In the genomic region with DNA sequence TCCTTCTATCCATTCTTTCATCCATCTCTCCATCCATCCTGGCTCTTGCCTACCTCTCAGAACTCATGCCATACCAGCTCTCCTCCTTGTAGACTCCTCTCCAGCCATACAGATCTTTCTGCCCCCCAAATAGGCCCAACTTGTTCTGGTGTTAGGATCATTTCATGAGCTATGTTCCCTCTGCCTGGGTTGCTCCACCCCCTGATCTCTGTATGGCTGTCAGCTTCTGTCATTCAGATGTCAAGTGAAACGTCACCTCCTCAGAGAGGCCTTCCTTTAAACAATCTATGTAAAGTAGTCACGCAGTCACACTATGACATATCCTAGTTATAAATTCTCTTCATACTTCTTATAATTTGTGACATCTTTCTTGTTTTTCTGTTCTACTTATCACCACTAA, we compare ENCODE assay signal across 25 cellular contexts. TPM values are rescaled to one million over a fixed set of nuclear protein-coding genes. Genes with fewer than 3 reads are reported as not detected.
DNase-seq lines count a peak whose midpoint lies in the region; ATAC-seq, FAIRE-seq and TF ChIP-seq lines count a peak whose summit lies in the region.
"Had no signal": no experiment of that assay in that cellular context is flagged by ENCODE, and none has a peak within 500 bp of the region (broad histone marks: within the 10 kb centered on the region; RNA-seq: fewer than 3 reads in every experiment).

No MANE protein-coding gene starts in this region.

- H3K14ac ChIP-seq in IMR-90 (replicated peaks; ENCODE audit: low read depth, low read length) (no peak overlapping the region), H1 (ENCODE audit: insufficient read length) (no peak overlapping the region)

- H3K27ac ChIP-seq in IMR-90 (ENCODE audit: insufficient read depth, low read length) (no peak overlapping the region), H1 (ENCODE audit: low read depth, low read length) (no peak overlapping the region), mesendoderm (ENCODE audit: low read depth, low read length) (no peak overlapping the region), lower lobe of right lung (no peak overlapping the region), pancreas (no peak overlapping the region)
- H3K27ac ChIP-seq: SK-N-MC had no signal

- H2AK9ac ChIP-seq in IMR-90 (replicated peaks; ENCODE audit: low read depth, low read length, poor library complexity) = no peak overlapping the region

- WGBS in IMR-90 (ENCODE audit: extremely low coverage in 2 of 2, insufficient read length in 1 of 2), 2 experiments = no CpG with 5 or more reads among the region's 2 CpGs
- 76% methylated on average over 2 of the region's 2 CpGs; no CpG with 5 or more reads in 1 of the 2 experiments for WGBS in H1 (ENCODE audit: extremely low coverage in 1 of 2, insufficient coverage in 1 of 2, insufficient read length in 1 of 2, insufficient replicate concordance in 2 of 2, low coverage in 1 of 2, low lambda C conversion rate in 2 of 2, missing lambda C conversion rate in 1 of 2), 2 experiments
- WGBS in mesendoderm (ENCODE audit: extremely low coverage, insufficient coverage, low lambda C conversion rate) = no CpG with 5 or more reads among the region's 2 CpGs
- WGBS in pancreas, 2 donors = 78 to 85% methylated on average over 2 of the region's 2 CpGs

- POLR2A ChIA-PET in IMR-90 (lab: Charles Lee; ENCODE audit: unreplicated experiment) (no interaction called here), H1 (lab: Charles Lee; ENCODE audit: partially characterized antibody) (interaction anchor here (0.8 kb wide), 1 partner anchor 115 kb away, joined by 3 read pairs; no protein-coding TSS in a partner anchor)

- DNase-seq in IMR-90 (no peak), H1 (ENCODE audit: low read depth in 1 of 2, low spot score in 2 of 2) (no peak), mesendoderm (peak; percentile 41), RCC 7860 (ENCODE audit: low spot score) (no peak), lower lobe of right lung (no peak), occipital lobe (lab: John Stamatoyannopoulos, UW) (no peak), pancreas (no peak)
- DNase-seq: Calu3; CD4-positive, alpha-beta T cell; DMS53; EL; NCI-H1105 treated with DMSO at 0.1 percent for 48 hours; NCI-H1694 treated with DMSO at 0.1 percent for 48 hours; NCI-H510A; NCI-H748 treated with DMSO at 0.1 percent for 48 hours; SHP77 had no signal

- in situ Hi-C loops in IMR-90 (cut with MboI; ENCODE audit: low sequenced_read_pairs) = loop anchor here (25.0 kb wide), 1 partner anchor 1023 kb away; no protein-coding TSS in a partner anchor

- H3K27me3 ChIP-seq in IMR-90 (ENCODE audit: control insufficient read depth, insufficient read depth, low read length) = no peaks in the 10 kb centered on the region
- no peaks in the 10 kb centered on the region for H3K27me3 ChIP-seq in H1 (replicated peaks in 1 of 4; ENCODE audit: control insufficient read depth in 3 of 4, extremely low read depth in 1 of 4, insufficient read depth in 3 of 4, low read length in 3 of 4)
- H3K27me3 ChIP-seq in mesendoderm (ENCODE audit: insufficient read depth, low read length, poor library complexity) = no peaks in the 10 kb centered on the region
- no peaks in the 10 kb centered on the region for H3K27me3 ChIP-seq in lower lobe of right lung (ENCODE audit: low read depth)
- no peaks in the 10 kb centered on the region for H3K27me3 ChIP-seq in pancreas

- no peak overlapping the region for H2BK20ac ChIP-seq in IMR-90 (ENCODE audit: low read depth, low read length)
- H2BK20ac ChIP-seq in H1 (ENCODE audit: low read length) = no peak overlapping the region

- intact Hi-C loops in IMR-90 (cut with micrococcal nuclease) (loop anchor here (10.0 kb wide), 1 partner anchor 1211 kb away; no protein-coding TSS in a partner anchor), lower lobe of right lung (cut with DNase I) (no loop called here), pancreas (cut with DNase I) (loop anchor here in 1 of 3 donors (10.0 kb wide), 1 partner anchor 1031 kb away; no protein-coding TSS in a partner anchor)

- H3K9me1 ChIP-seq in IMR-90 (ENCODE audit: insufficient read depth, low read length) = no peaks in the 10 kb centered on the region

- H3K4me1 ChIP-seq in IMR-90 (ENCODE audit: control insufficient read depth, insufficient read depth, low read length) (no peaks in the 10 kb centered on the region), H1 (replicated peaks in 1 of 4; ENCODE audit: control insufficient read depth in 3 of 4, insufficient read depth in 4 of 4, low read length in 3 of 4) (no peaks in the 10 kb centered on the region), mesendoderm (ENCODE audit: control insufficient read depth, low read depth, low read length) (no peaks in the 10 kb centered on the region), lower lobe of right lung (no peaks in the 10 kb centered on the region), pancreas (no peaks in the 10 kb centered on the region)

- H3K79me1 ChIP-seq in IMR-90 (ENCODE audit: low read depth in 1 of 2, low read length in 2 of 2) (no peaks in the 10 kb centered on the region), H1 (ENCODE audit: low read depth, low read length) (no peaks in the 10 kb centered on the region), mesendoderm (ENCODE audit: low read length) (no peaks in the 10 kb centered on the region)

- TF ChIP-seq RAD21 in IMR-90 (IDR thresholded peaks at IDR 0.05; ENCODE audit: low read length) (no peak), H1 (IDR thresholded peaks at IDR 0.05 in 1 of 2, conservative IDR thresholded peaks at IDR 0.05 in 1 of 2; ENCODE audit: low read depth in 2 of 2, low read length in 2 of 2) (no peak)

- H2BK5ac ChIP-seq in IMR-90 (ENCODE audit: low read depth, low read length, poor library complexity, severe bottlenecking) = peak overlapping the region; percentile 17
- H2BK5ac ChIP-seq in H1 (ENCODE audit: low read depth, low read length) = no peak overlapping the region
- H2BK5ac ChIP-seq in mesendoderm (ENCODE audit: low read length) = no peak overlapping the region

- H3K23ac ChIP-seq in IMR-90 (ENCODE audit: low read depth, low read length) (no peak overlapping the region), H1 (ENCODE audit: insufficient read length) (no peak overlapping the region), mesendoderm (ENCODE audit: low read length) (no peak overlapping the region)

- H3K4me2 ChIP-seq in IMR-90 (ENCODE audit: low read depth, low read length) = no peak overlapping the region
- no peak overlapping the region for H3K4me2 ChIP-seq in H1 (ENCODE audit: insufficient read depth in 1 of 2, low read depth in 2 of 2, low read length in 2 of 2)
- no peak overlapping the region for H3K4me2 ChIP-seq in mesendoderm (ENCODE audit: low read length)

- H2BK12ac ChIP-seq in H1 (ENCODE audit: low read depth, low read length) = no peak overlapping the region

- dilution Hi-C loops in IMR-90 (cut with HindIII; ENCODE audit: low sequenced_read_pairs, unreplicated experiment) = no loop called here

- H4K91ac ChIP-seq in IMR-90 (ENCODE audit: insufficient read depth, low read depth, low read length) (no peak overlapping the region), H1 (replicated peaks; ENCODE audit: insufficient read length, low read length) (no peak overlapping the region)

- no TSS peak for BruUV-seq in IMR-90 (replicated peaks; lab: Mats Ljungman, UMichigan)

- no peak for TF ChIP-seq POLR2A in IMR-90 (IDR thresholded peaks at IDR 0.05; ENCODE audit: low read depth, low read length)
- no peak for TF ChIP-seq POLR2A in H1 (IDR thresholded peaks at IDR 0.05; ENCODE audit: control extremely low read depth in 1 of 2, low read depth in 2 of 2, low read length in 2 of 2)

- H3K79me2 ChIP-seq in H1 (ENCODE audit: control insufficient read depth in 1 of 2, insufficient read depth in 2 of 2, low read length in 2 of 2) = no peaks in the 10 kb centered on the region
- no peaks in the 10 kb centered on the region for H3K79me2 ChIP-seq in mesendoderm (ENCODE audit: control insufficient read depth, insufficient read depth, low read length)

- no peak overlapping the region for H4K5ac ChIP-seq in IMR-90 (ENCODE audit: low read depth, low read length)
- no peak overlapping the region for H4K5ac ChIP-seq in H1 (ENCODE audit: insufficient read length, low read depth, low read length)
- H4K5ac ChIP-seq in mesendoderm (ENCODE audit: low read length) = no peak overlapping the region

- ATAC-seq in GM19395 (IDR thresholded peaks at IDR 0.05; ENCODE audit: unreplicated experiment) (peak; percentile 36), IMR-90 (ENCODE audit: low read depth) (no peak), lower lobe of right lung (no peak), pancreas (no peak)

- no peak overlapping the region for H3K9ac ChIP-seq in IMR-90 (ENCODE audit: low read depth, low read length)
- H3K9ac ChIP-seq in H1 (replicated peaks in 1 of 4; ENCODE audit: extremely low read depth in 1 of 4, low read depth in 3 of 4, low read length in 3 of 4) = no peak overlapping the region
- no peak overlapping the region for H3K9ac ChIP-seq in mesendoderm (ENCODE audit: low read length)

- H3K18ac ChIP-seq in IMR-90 (ENCODE audit: low read depth, low read length) (no peak overlapping the region), H1 (ENCODE audit: extremely low read depth, low read length) (no peak overlapping the region), mesendoderm (ENCODE audit: low read length) (no peak overlapping the region)

- no peak overlapping the region for H2AFZ ChIP-seq in IMR-90 (replicated peaks; ENCODE audit: low read length, poor library complexity)
- no peak overlapping the region for H2AFZ ChIP-seq in H1 (ENCODE audit: low read length)

- H3K36me3 ChIP-seq in IMR-90 (ENCODE audit: control insufficient read depth, insufficient read depth, low read length) = no peaks in the 10 kb centered on the region
- H3K36me3 ChIP-seq in H1 (ENCODE audit: control insufficient read depth in 2 of 4, insufficient read depth in 4 of 4, low read length in 3 of 4) = no peaks in the 10 kb centered on the region
- H3K36me3 ChIP-seq in mesendoderm (ENCODE audit: control insufficient read depth, insufficient read depth, low read length) = no peaks in the 10 kb centered on the region
- H3K36me3 ChIP-seq in lower lobe of right lung = no peaks in the 10 kb centered on the region
- H3K36me3 ChIP-seq in pancreas = no peaks in the 10 kb centered on the region

- no peaks in the 10 kb centered on the region for H4K20me1 ChIP-seq in IMR-90 (ENCODE audit: insufficient read depth, low read length)
- H4K20me1 ChIP-seq in H1 (replicated peaks in 1 of 2; ENCODE audit: control insufficient read depth in 1 of 2, insufficient read depth in 2 of 2, low read length in 2 of 2) = no peaks in the 10 kb centered on the region

- no peak overlapping the region for H3K4me3 ChIP-seq in IMR-90 (ENCODE audit: insufficient read depth, low read depth, low read length)
- H3K4me3 ChIP-seq in H1 (ENCODE audit: extremely low read depth in 1 of 4, insufficient read depth in 2 of 4, low read depth in 3 of 4, low read length in 4 of 4) = no peak overlapping the region
- no peak overlapping the region for H3K4me3 ChIP-seq in mesendoderm (ENCODE audit: low read length)
- H3K4me3 ChIP-seq in lower lobe of right lung = no peak overlapping the region
- H3K4me3 ChIP-seq in pancreas = no peak overlapping the region
- H3K4me3 ChIP-seq: SK-N-MC had no signal

- H2AK5ac ChIP-seq in IMR-90 (ENCODE audit: low read depth, low read length) (no peak overlapping the region), H1 (ENCODE audit: low read depth, low read length) (no peak overlapping the region), mesendoderm (ENCODE audit: low read length) (no peak overlapping the region)

- no peak overlapping the region for H3K4ac ChIP-seq in IMR-90 (ENCODE audit: low read depth, low read length)
- no peak overlapping the region for H3K4ac ChIP-seq in H1 (replicated peaks; ENCODE audit: insufficient read length, low read depth, low read length)
- H3K4ac ChIP-seq in mesendoderm (ENCODE audit: low read depth, low read length) = no peak overlapping the region

- H2BK120ac ChIP-seq in IMR-90 (ENCODE audit: low read depth, low read length) (no peak overlapping the region), H1 (replicated peaks; ENCODE audit: low read depth, low read length) (no peak overlapping the region), mesendoderm (ENCODE audit: low read depth, low read length) (no peak overlapping the region)

- H3K9me3 ChIP-seq in IMR-90 (ENCODE audit: control insufficient read depth, insufficient read depth, low read length) (no peaks in the 10 kb centered on the region), H1 (ENCODE audit: insufficient read depth in 2 of 2, low read depth in 1 of 2, low read length in 1 of 2) (no peaks in the 10 kb centered on the region), lower lobe of right lung (no peaks in the 10 kb centered on the region), pancreas (no peaks in the 10 kb centered on the region)

- H2BK15ac ChIP-seq in IMR-90 (ENCODE audit: low read depth, low read length) (no peak overlapping the region), H1 (ENCODE audit: low read length) (no peak overlapping the region), mesendoderm (replicated peaks; ENCODE audit: low read depth) (no peak overlapping the region)

- H3K56ac ChIP-seq in IMR-90 (ENCODE audit: extremely low read depth, insufficient read depth, low read length) = no peak overlapping the region
- H3K56ac ChIP-seq in H1 (replicated peaks; ENCODE audit: insufficient read length, low read depth, low read length) = no peak overlapping the region
- H3K56ac ChIP-seq in mesendoderm (ENCODE audit: low read length) = no peak overlapping the region

- TF ChIP-seq CTCF in IMR-90 (conservative IDR thresholded peaks at IDR 0.05; ENCODE audit: low read depth, low read length) = no peak
- TF ChIP-seq CTCF in H1 (IDR thresholded peaks at IDR 0.05; ENCODE audit: control extremely low read depth in 1 of 3, insufficient read depth in 1 of 3, low read depth in 1 of 3, low read length in 3 of 3) = no peak
- no peak for TF ChIP-seq CTCF in lower lobe of right lung (IDR thresholded peaks at IDR 0.05)
- TF ChIP-seq CTCF in pancreas (IDR thresholded peaks at IDR 0.05) = no peak

- CTCF ChIA-PET in IMR-90 (lab: Yijun Ruan, JAX) = interaction anchor here (0.5 to 1.9 kb wide), 8 partner anchors 40 to 953 kb away, joined by 3 to 11 read pairs (median 3); no protein-coding TSS in a partner anchor
- CTCF ChIA-PET in H1 (lab: Charles Lee; ENCODE audit: partially characterized antibody) = interaction anchor here (0.6 to 2.6 kb wide), 19 partner anchors 13 to 1596 kb away, joined by 3 to 18 read pairs (median 3); no protein-coding TSS in a partner anchor

- FAIRE-seq in H1 (lab: Jason Lieb, UNC) (no peak), RCC 7860 (lab: Jason Lieb, UNC) (no peak), pancreas (lab: Jason Lieb, UNC) (no peak)
- FAIRE-seq: A204.1, GM12892, GM18507, H54 had no signal

- H4K8ac ChIP-seq in IMR-90 (ENCODE audit: low read depth in 2 of 2, low read length in 2 of 2) = no peak overlapping the region
- no peak overlapping the region for H4K8ac ChIP-seq in H1 (ENCODE audit: extremely low read depth, insufficient read depth, low read length)
- no peak overlapping the region for H4K8ac ChIP-seq in mesendoderm (ENCODE audit: low read depth, low read length)

- TF ChIP-seq EP300 in H1 (IDR thresholded peaks at IDR 0.05; ENCODE audit: borderline replicate concordance in 1 of 2, low read depth in 2 of 2, low read length in 2 of 2) = no peak

- no peaks in the 10 kb centered on the region for H3K23me2 ChIP-seq in H1 (ENCODE audit: low read depth, low read length)

RNA-seq across cellular contexts. Expression of a gene that starts 42.3 kb away (rescaled TPM):
- total RNA-seq in IMR-90 (2012; rRNA removed) (not detected in 2 replicates), lower lobe of right lung (not detected), occipital lobe (not detected), pancreas (under 1 TPM in 2 of 6 donors, not detected in 4; 0.09 to 0.32 TPM)
- polyA plus RNA-seq in IMR-90 (2012; rRNA removed) (not detected in 2 replicates), H1 (2011; rRNA removed) (not detected in 2 replicates), pancreas (not detected)
- polyA plus RNA-seq in IMR-90 (2012; cell fraction: cytosol; rRNA removed) = not detected in 2 replicates
- polyA plus RNA-seq in IMR-90 (2012; cell fraction: nucleus; rRNA removed; ENCODE audit: low replicate concordance) = not detected in 2 replicates
- total RNA-seq in H1 (2021; fragmentation: NEBNext Ultra II Directional; extraction: Animal tissue kit (Norgen Biotek cat#: 25700)) = not detected in 2 replicates
- not detected for polyA plus RNA-seq in H1 (2011; cell fraction: cytosol; rRNA removed)
- polyA plus RNA-seq in H1 (2011; cell fraction: nucleus; rRNA removed) = not detected
- polyA plus RNA-seq in H1 (2012, experiment 1 of 2) = not detected in 4 replicates
- not detected for polyA plus RNA-seq in H1 (2012, experiment 2 of 2)
- polyA plus RNA-seq in H1 (2013, experiment 1 of 2) = not detected
- polyA plus RNA-seq in H1 (2013, experiment 2 of 2) = not detected
- not detected in 2 replicates for polyA minus RNA-seq in H1 (2011; rRNA and poly(A)+ RNA removed)
- not detected for polyA minus RNA-seq in H1 (2011; cell fraction: cytosol; rRNA and poly(A)+ RNA removed)
- not detected for polyA minus RNA-seq in H1 (2011; cell fraction: nucleus; rRNA and poly(A)+ RNA removed)
- not detected for polyA plus RNA-seq in mesendoderm (2013, experiment 1 of 2)
- not detected for polyA plus RNA-seq in mesendoderm (2013, experiment 2 of 2)
- total RNA-seq: Calu3; CD4-positive, alpha-beta T cell; OCI-LY7; RPMI7951 had no signal
- polyA plus RNA-seq: BJ had no signal
